26 cellular contexts compared by ENCODE assay signal in the genomic region with DNA sequence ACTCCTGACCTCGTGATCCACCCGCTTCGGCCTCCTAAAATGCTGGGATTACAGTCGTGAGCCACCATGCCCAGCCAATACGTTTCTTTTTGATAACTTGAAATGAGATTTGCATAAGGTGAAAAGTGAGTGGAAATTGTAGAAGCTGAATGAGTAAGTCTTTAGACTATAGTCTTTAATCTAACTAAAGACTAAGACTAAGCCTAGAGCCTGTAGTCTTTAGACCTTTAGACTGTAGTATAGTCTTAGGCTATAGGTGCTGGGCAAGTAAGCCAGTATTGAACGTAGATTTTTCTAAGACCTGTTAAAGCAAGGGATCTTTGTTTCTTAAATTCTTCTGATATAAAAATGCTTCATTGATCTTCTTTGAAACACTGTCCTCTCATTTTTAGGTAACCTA.
"Had no signal": no experiment of that assay in that cellular context is flagged by ENCODE, and none has a peak within 500 bp of the region (broad histone marks: within the 10 kb centered on the region; RNA-seq: fewer than 3 reads in every experiment).

No MANE protein-coding gene starts in this region.

- H3K9me3 Mint-ChIP-seq: activated CD4-positive, alpha-beta memory T cell treated with anti-CD3 and anti-CD28 coated beads for 36 hours; activated CD4-positive, alpha-beta T cell treated with anti-CD3 and anti-CD28 coated beads, Interleukin-2, amount 10 ng/mL, durations not matched to agents 24 days and 14 days; activated naive CD8-positive, alpha-beta T cell treated with anti-CD3 and anti-CD28 coated beads, Interleukin-2, amount 10 ng/mL, durations not matched to agents 7 days and 5 days; activated T-helper 1 cell treated with anti-CD3 and anti-CD28 coated beads, Interleukin-12 subunit alpha, Interleukin-12 subunit beta, Interleukin-2, Interleukin-4 antibody, amounts not matched to agents 30 ng/mL and 10 ng/mL and 1 ng/mL, durations not matched to agents 14 hours and 24 hours and 36 hours; T-cell had no signal

- H3K27ac ChIP-seq: breast epithelium, SK-N-MC, VCaP had no signal

- ATAC-seq: Panc1, Right ventricle myocardium inferior, T-cell had no signal

- H3K27ac Mint-ChIP-seq: activated CD4-positive, alpha-beta memory T cell treated with anti-CD3 and anti-CD28 coated beads for 36 hours; activated CD4-positive, alpha-beta T cell treated with anti-CD3 and anti-CD28 coated beads, Interleukin-2, amount 10 ng/mL, durations not matched to agents 24 days and 14 days; activated naive CD8-positive, alpha-beta T cell treated with anti-CD3 and anti-CD28 coated beads, Interleukin-2, amount 10 ng/mL, durations not matched to agents 7 days and 5 days; activated T-helper 1 cell treated with anti-CD3 and anti-CD28 coated beads, Interleukin-12 subunit alpha, Interleukin-12 subunit beta, Interleukin-2, Interleukin-4 antibody, amounts not matched to agents 30 ng/mL and 10 ng/mL and 1 ng/mL, durations not matched to agents 14 hours and 24 hours and 36 hours; T-cell had no signal

- H3K4me1 ChIP-seq: breast epithelium had no signal

- H3K27me3 Mint-ChIP-seq: activated CD4-positive, alpha-beta memory T cell treated with anti-CD3 and anti-CD28 coated beads for 36 hours; activated CD4-positive, alpha-beta T cell treated with anti-CD3 and anti-CD28 coated beads, Interleukin-2, amount 10 ng/mL, durations not matched to agents 24 days and 14 days; activated naive CD8-positive, alpha-beta T cell treated with anti-CD3 and anti-CD28 coated beads, Interleukin-2, amount 10 ng/mL, durations not matched to agents 7 days and 5 days; T-cell had no signal

- H3K4me3 ChIP-seq: breast epithelium, MG63, SK-N-MC had no signal

- H3K36me3 ChIP-seq: breast epithelium, MG63 had no signal

- H3K9me3 ChIP-seq: breast epithelium, MG63 had no signal

- H3K27me3 ChIP-seq: breast epithelium, MG63 had no signal

- H3K4me3 Mint-ChIP-seq: activated CD4-positive, alpha-beta memory T cell treated with anti-CD3 and anti-CD28 coated beads for 36 hours; activated CD4-positive, alpha-beta T cell treated with anti-CD3 and anti-CD28 coated beads, Interleukin-2, amount 10 ng/mL, durations not matched to agents 24 days and 14 days; activated naive CD8-positive, alpha-beta T cell treated with anti-CD3 and anti-CD28 coated beads, Interleukin-2, amount 10 ng/mL, durations not matched to agents 7 days and 5 days; activated T-helper 1 cell treated with anti-CD3 and anti-CD28 coated beads, Interleukin-12 subunit alpha, Interleukin-12 subunit beta, Interleukin-2, Interleukin-4 antibody, amounts not matched to agents 30 ng/mL and 10 ng/mL and 1 ng/mL, durations not matched to agents 14 hours and 24 hours and 36 hours; T-cell had no signal

- DNase-seq: activated CD4-positive, alpha-beta memory T cell treated with anti-CD3 and anti-CD28 coated beads for 36 hours; activated CD4-positive, alpha-beta T cell treated with anti-CD3 and anti-CD28 coated beads, Interleukin-2, amount 10 ng/mL, durations not matched to agents 24 days and 14 days; activated CD8-positive, alpha-beta memory T cell treated with anti-CD3 and anti-CD28 coated beads for 24 hours; activated effector memory CD4-positive, alpha-beta T cell treated with anti-CD3 and anti-CD28 coated beads, Interleukin-2, amount 50 U/mL, for 16 hours; activated naive CD4-positive, alpha-beta T cell treated with Interleukin-2 at 50 U/mL for 16 hours; activated naive CD8-positive, alpha-beta T cell treated with anti-CD3 and anti-CD28 coated beads, Interleukin-2, amount 10 ng/mL, durations not matched to agents 7 days and 5 days; aorta; caudate nucleus; MG63; NCI-H1105; NCI-H1436 treated with DMSO at 0.1 percent for 48 hours; NCI-H187; NCI-H2081; NCI-H510A treated with DMSO at 0.1 percent for 48 hours; NCI-H69; NK-92 treated with Interleukin-12 subunit alpha and Interleukin-12 subunit beta, amount 100 ng/mL, for 24 hours; RPMI8226; T-cell; T-helper 2 cell; T1000 had no signal
